ENCODE assay signal across 1 cellular context in genomic region chr2:96247896-96248295, GRCh38.
TF ChIP-seq lines count a peak whose summit lies in the region.

No MANE protein-coding gene starts in this region.

TF ChIP-seq in WTC11, 78 proteins besides CTCF, POLR2A, EP300 and RAD21 (continued from another document):
- TF ChIP-seq ZNF532 (CRISPR knock-in tag; IDR thresholded peaks at IDR 0.05; ENCODE audit: borderline replicate concordance) (no peak), STAT6 (CRISPR knock-in tag; conservative IDR thresholded peaks at IDR 0.05; ENCODE audit: low read depth) (no peak), FOXP4 (CRISPR knock-in tag; IDR thresholded peaks at IDR 0.05) (no peak), SOX15 (CRISPR knock-in tag; IDR thresholded peaks at IDR 0.05) (no peak), NFYB (CRISPR knock-in tag; conservative IDR thresholded peaks at IDR 0.05; ENCODE audit: low read depth) (no peak), MAX (CRISPR knock-in tag; IDR thresholded peaks at IDR 0.05) (no peak), ZNF121 (CRISPR knock-in tag; IDR thresholded peaks at IDR 0.05) (no peak), NR1H2 (CRISPR knock-in tag; IDR thresholded peaks at IDR 0.05) (no peak), ZSCAN18 (CRISPR knock-in tag; IDR thresholded peaks at IDR 0.05) (no peak), USF1 (CRISPR knock-in tag; IDR thresholded peaks at IDR 0.05) (no peak), ZNF512 (CRISPR knock-in tag; IDR thresholded peaks at IDR 0.05; ENCODE audit: borderline replicate concordance) (no peak), NR3C1 (CRISPR knock-in tag; conservative IDR thresholded peaks at IDR 0.05; ENCODE audit: low read depth) (no peak), MXD4 (CRISPR knock-in tag; IDR thresholded peaks at IDR 0.05; ENCODE audit: borderline replicate concordance) (no peak), NFE2L1 (CRISPR knock-in tag; IDR thresholded peaks at IDR 0.05) (no peak), E2F1 (CRISPR knock-in tag; IDR thresholded peaks at IDR 0.05) (no peak), AR (CRISPR knock-in tag; IDR thresholded peaks at IDR 0.05) (no peak)
